Comparison of ENCODE assay signal across 7 cellular contexts in the genomic region with DNA sequence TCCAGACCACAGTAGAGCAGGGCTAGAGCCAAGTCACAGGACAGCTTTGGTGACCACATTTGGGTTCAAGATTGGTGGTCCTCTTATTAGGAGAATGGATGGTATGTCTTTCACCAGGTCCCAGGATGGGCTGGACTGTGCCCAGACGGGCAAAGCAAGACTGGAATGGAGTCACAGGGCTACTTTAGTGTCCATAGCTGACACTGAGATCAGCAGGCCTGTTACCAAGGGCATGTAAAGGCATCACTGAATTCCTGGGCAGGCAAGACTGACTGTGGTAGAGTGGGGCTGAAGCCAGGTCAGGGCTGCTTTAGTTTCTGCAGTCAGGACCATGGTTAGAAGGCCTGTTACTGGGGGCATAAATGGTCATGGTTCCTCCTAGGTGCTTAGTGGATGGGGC. TPM values are rescaled to one million over a fixed set of nuclear protein-coding genes. Genes with fewer than 3 reads are reported as not detected.
DNase-seq lines count a peak whose midpoint lies in the region; ATAC-seq and TF ChIP-seq lines count a peak whose summit lies in the region.
"Not testable (repeated sequence)": the region's sequence is repeated elsewhere in the genome, so short reads cannot be mapped to it uniquely, and the experiment has no call there.

No MANE protein-coding gene starts in this region.

- H3K27me3 Mint-ChIP-seq in activated CD4-positive, alpha-beta T cell treated with anti-CD3 and anti-CD28 coated beads, Interleukin-2, amount 10 ng/mL, durations not matched to agents 24 days and 14 days; activated CD8-positive, alpha-beta T cell treated with anti-CD3 and anti-CD28 coated beads for 36 hours; activated T-cell treated with anti-CD3 and anti-CD28 coated beads, Interleukin-2, amount 50 U/mL, for 24 hours; activated T-helper 2 cell treated with anti-CD3 and anti-CD28 coated beads, Interferon-gamma antibody, Interleukin-2, Interleukin-4, amounts not matched to agents 10 μg/mL and 5 μg/mL and 100 μg/mL, durations not matched to agents 14 hours and 24 hours and 36 hours (ENCODE audit: low read depth); activated naive CD8-positive, alpha-beta T cell treated with anti-CD3 and anti-CD28 coated beads for 36 hours: not testable (repeated sequence)

- not testable (repeated sequence) for H3K27me3 ChIP-seq in stomach

- peak; percentile 0 for DNase-seq in SK-N-DZ (ENCODE audit: low spot score)
- peak; percentile 56 for DNase-seq in activated CD4-positive, alpha-beta T cell treated with anti-CD3 and anti-CD28 coated beads, Interleukin-2, amount 10 ng/mL, durations not matched to agents 24 days and 14 days
- DNase-seq in activated CD8-positive, alpha-beta T cell treated with anti-CD3 and anti-CD28 coated beads for 36 hours; activated T-helper 2 cell treated with anti-CD3 and anti-CD28 coated beads, Interferon-gamma antibody, Interleukin-2, Interleukin-4, amounts not matched to agents 10 μg/mL and 5 μg/mL and 100 μg/mL, durations not matched to agents 14 hours and 24 hours and 36 hours (ENCODE audit: low spot score); activated naive CD8-positive, alpha-beta T cell treated with anti-CD3 and anti-CD28 coated beads for 36 hours: not testable (repeated sequence)
- peak; percentile 29 for DNase-seq in activated T-cell treated with anti-CD3 and anti-CD28 coated beads, Interleukin-2, amount 50 U/mL, for 24 hours
- DNase-seq in stomach: peak; percentile 5

- not testable (repeated sequence) for H3K36me3 Mint-ChIP-seq in activated CD4-positive, alpha-beta T cell treated with anti-CD3 and anti-CD28 coated beads, Interleukin-2, amount 10 ng/mL, durations not matched to agents 24 days and 14 days (ENCODE audit: low read depth); activated CD8-positive, alpha-beta T cell treated with anti-CD3 and anti-CD28 coated beads for 36 hours (ENCODE audit: low read depth); activated T-cell treated with anti-CD3 and anti-CD28 coated beads, Interleukin-2, amount 50 U/mL, for 24 hours (ENCODE audit: low read depth); activated T-helper 2 cell treated with anti-CD3 and anti-CD28 coated beads, Interferon-gamma antibody, Interleukin-2, Interleukin-4, amounts not matched to agents 10 μg/mL and 5 μg/mL and 100 μg/mL, durations not matched to agents 14 hours and 24 hours and 36 hours (ENCODE audit: low read depth); activated naive CD8-positive, alpha-beta T cell treated with anti-CD3 and anti-CD28 coated beads for 36 hours

- H3K4me1 Mint-ChIP-seq in activated CD4-positive, alpha-beta T cell treated with anti-CD3 and anti-CD28 coated beads, Interleukin-2, amount 10 ng/mL, durations not matched to agents 24 days and 14 days: peaks cover 38% of the 10 kb centered on the region
- peaks cover 39% of the 10 kb centered on the region for H3K4me1 Mint-ChIP-seq in activated CD8-positive, alpha-beta T cell treated with anti-CD3 and anti-CD28 coated beads for 36 hours (ENCODE audit: low read depth)
- H3K4me1 Mint-ChIP-seq in activated T-cell treated with anti-CD3 and anti-CD28 coated beads, Interleukin-2, amount 50 U/mL, for 24 hours (ENCODE audit: low read depth): peaks cover 48% of the 10 kb centered on the region
- peaks cover 30% of the 10 kb centered on the region for H3K4me1 Mint-ChIP-seq in activated T-helper 2 cell treated with anti-CD3 and anti-CD28 coated beads, Interferon-gamma antibody, Interleukin-2, Interleukin-4, amounts not matched to agents 10 μg/mL and 5 μg/mL and 100 μg/mL, durations not matched to agents 14 hours and 24 hours and 36 hours (ENCODE audit: low read depth)
- H3K4me1 Mint-ChIP-seq in activated naive CD8-positive, alpha-beta T cell treated with anti-CD3 and anti-CD28 coated beads for 36 hours: peaks cover 37% of the 10 kb centered on the region

- not testable (repeated sequence) for H3K4me3 ChIP-seq in stomach

- WGBS in stomach, 5 donors: 89 to 94% (median 90%) methylated on average over 1 of the region's 1 CpG; no CpG with 5 or more reads in 1 of the 5 donors

- ATAC-seq in activated CD8-positive, alpha-beta T cell treated with anti-CD3 and anti-CD28 coated beads for 36 hours: not testable (repeated sequence)

- H3K27ac ChIP-seq in stomach: not testable (repeated sequence)

- peak overlapping the region; percentile 72 for H3K27ac Mint-ChIP-seq in activated CD4-positive, alpha-beta T cell treated with anti-CD3 and anti-CD28 coated beads, Interleukin-2, amount 10 ng/mL, durations not matched to agents 24 days and 14 days
- H3K27ac Mint-ChIP-seq in activated CD8-positive, alpha-beta T cell treated with anti-CD3 and anti-CD28 coated beads for 36 hours: peak overlapping the region; percentile 75
- H3K27ac Mint-ChIP-seq in activated T-cell treated with anti-CD3 and anti-CD28 coated beads, Interleukin-2, amount 50 U/mL, for 24 hours: peak overlapping the region; percentile 61
- peak overlapping the region; percentile 33 for H3K27ac Mint-ChIP-seq in activated T-helper 2 cell treated with anti-CD3 and anti-CD28 coated beads, Interferon-gamma antibody, Interleukin-2, Interleukin-4, amounts not matched to agents 10 μg/mL and 5 μg/mL and 100 μg/mL, durations not matched to agents 14 hours and 24 hours and 36 hours
- H3K27ac Mint-ChIP-seq in activated naive CD8-positive, alpha-beta T cell treated with anti-CD3 and anti-CD28 coated beads for 36 hours: peak overlapping the region; percentile 72

- CTCF ChIA-PET in activated CD8-positive, alpha-beta T cell treated with anti-CD3 and anti-CD28 coated beads for 36 hours (lab: Charles Lee): not testable (repeated sequence)

- TF ChIP-seq CTCF in activated CD8-positive, alpha-beta T cell treated with anti-CD3 and anti-CD28 coated beads for 36 hours (IDR thresholded peaks at IDR 0.05); stomach (IDR thresholded peaks at IDR 0.05): not testable (repeated sequence)

- not testable (repeated sequence) for H3K36me3 ChIP-seq in stomach

- TF ChIP-seq EP300 in stomach (IDR thresholded peaks at IDR 0.05): not testable (repeated sequence)

- intact Hi-C loops in activated CD4-positive, alpha-beta T cell treated with anti-CD3 and anti-CD28 coated beads, Interleukin-2, amount 10 ng/mL, durations not matched to agents 24 days and 14 days (cut with micrococcal nuclease); activated CD8-positive, alpha-beta T cell treated with anti-CD3 and anti-CD28 coated beads for 36 hours (cut with micrococcal nuclease); activated T-helper 2 cell treated with anti-CD3 and anti-CD28 coated beads, Interferon-gamma antibody, Interleukin-2, Interleukin-4, amounts not matched to agents 10 μg/mL and 5 μg/mL and 100 μg/mL, durations not matched to agents 14 hours and 24 hours and 36 hours (cut with micrococcal nuclease); stomach (cut with DNase I; ENCODE audit: low total_unique reads): not testable (repeated sequence)

- not testable (repeated sequence) for H3K9me3 ChIP-seq in stomach

- H3K9me3 Mint-ChIP-seq in activated CD4-positive, alpha-beta T cell treated with anti-CD3 and anti-CD28 coated beads, Interleukin-2, amount 10 ng/mL, durations not matched to agents 24 days and 14 days; activated CD8-positive, alpha-beta T cell treated with anti-CD3 and anti-CD28 coated beads for 36 hours; activated T-cell treated with anti-CD3 and anti-CD28 coated beads, Interleukin-2, amount 50 U/mL, for 24 hours; activated T-helper 2 cell treated with anti-CD3 and anti-CD28 coated beads, Interferon-gamma antibody, Interleukin-2, Interleukin-4, amounts not matched to agents 10 μg/mL and 5 μg/mL and 100 μg/mL, durations not matched to agents 14 hours and 24 hours and 36 hours; activated naive CD8-positive, alpha-beta T cell treated with anti-CD3 and anti-CD28 coated beads for 36 hours: not testable (repeated sequence)

- H3K4me3 Mint-ChIP-seq in activated CD4-positive, alpha-beta T cell treated with anti-CD3 and anti-CD28 coated beads, Interleukin-2, amount 10 ng/mL, durations not matched to agents 24 days and 14 days; activated CD8-positive, alpha-beta T cell treated with anti-CD3 and anti-CD28 coated beads for 36 hours; activated T-cell treated with anti-CD3 and anti-CD28 coated beads, Interleukin-2, amount 50 U/mL, for 24 hours; activated T-helper 2 cell treated with anti-CD3 and anti-CD28 coated beads, Interferon-gamma antibody, Interleukin-2, Interleukin-4, amounts not matched to agents 10 μg/mL and 5 μg/mL and 100 μg/mL, durations not matched to agents 14 hours and 24 hours and 36 hours (ENCODE audit: low read depth); activated naive CD8-positive, alpha-beta T cell treated with anti-CD3 and anti-CD28 coated beads for 36 hours: not testable (repeated sequence)

- H3K4me1 ChIP-seq in stomach: peaks cover 5 to 16% (median 7%) of the 10 kb centered on the region in 4 donors

- TF ChIP-seq POLR2A in stomach (IDR thresholded peaks at IDR 0.05): not testable (repeated sequence)

- POLR2A ChIA-PET in activated CD8-positive, alpha-beta T cell treated with anti-CD3 and anti-CD28 coated beads for 36 hours (lab: Charles Lee): not testable (repeated sequence)

RNA-seq across cellular contexts. Expression of gene DGCR6L, which starts 6.1 kb away (rescaled TPM):
- 52.4 and 68.6 TPM in 2 replicates for polyA plus RNA-seq in SK-N-DZ (2014; cell fraction: cytosol; rRNA removed)
- 65.0 and 66.5 TPM in 2 replicates for polyA plus RNA-seq in SK-N-DZ (2014; cell fraction: nucleus; rRNA removed)
- 37.2 TPM in 2 replicates for total RNA-seq in activated CD4-positive, alpha-beta T cell treated with anti-CD3 and anti-CD28 coated beads, Interleukin-2, amount 10 ng/mL, durations not matched to agents 24 days and 14 days
- 10 to 100 TPM; 30.7 to 32.0 TPM for total RNA-seq in activated CD8-positive, alpha-beta T cell treated with anti-CD3 and anti-CD28 coated beads for 36 hours
- 29.0 and 31.1 TPM in 2 replicates for total RNA-seq in activated T-helper 2 cell treated with anti-CD3 and anti-CD28 coated beads, Interferon-gamma antibody, Interleukin-2, Interleukin-4, amounts not matched to agents 10 μg/mL and 5 μg/mL and 100 μg/mL, durations not matched to agents 14 hours and 24 hours and 36 hours
- total RNA-seq in activated naive CD8-positive, alpha-beta T cell treated with anti-CD3 and anti-CD28 coated beads for 36 hours: 10 to 100 TPM; 35.1 to 38.2 TPM
- total RNA-seq in stomach: 100 to 1,000 TPM in 1 of 5 donors, 10 to 100 TPM in 4; 21.4 to 148 (median 46.1) TPM
- polyA plus RNA-seq in stomach: 10 to 100 TPM; 81.5 to 88.3 (median 83.3) TPM

RNA-seq across cellular contexts. Expression of gene RTN4R, which starts 57.9 kb away (rescaled TPM):
- 10.6 and 16.7 TPM in 2 replicates for polyA plus RNA-seq in SK-N-DZ (2014; cell fraction: cytosol; rRNA removed)
- 8.3 and 9.4 TPM in 2 replicates for polyA plus RNA-seq in SK-N-DZ (2014; cell fraction: nucleus; rRNA removed)
- 1.6 and 1.7 TPM in 2 replicates for total RNA-seq in activated CD4-positive, alpha-beta T cell treated with anti-CD3 and anti-CD28 coated beads, Interleukin-2, amount 10 ng/mL, durations not matched to agents 24 days and 14 days
- total RNA-seq in activated CD8-positive, alpha-beta T cell treated with anti-CD3 and anti-CD28 coated beads for 36 hours: 1 to 10 TPM; 2.8 to 3.7 TPM
- total RNA-seq in activated T-helper 2 cell treated with anti-CD3 and anti-CD28 coated beads, Interferon-gamma antibody, Interleukin-2, Interleukin-4, amounts not matched to agents 10 μg/mL and 5 μg/mL and 100 μg/mL, durations not matched to agents 14 hours and 24 hours and 36 hours: 1.9 and 2.2 TPM in 2 replicates
- total RNA-seq in activated naive CD8-positive, alpha-beta T cell treated with anti-CD3 and anti-CD28 coated beads for 36 hours: 1 to 10 TPM; 3.2 to 3.5 TPM
- 1 to 10 TPM in 1 of 5 donors, under 1 TPM in 1, not detected in 3; 0.92 to 1.7 TPM for total RNA-seq in stomach
- 1 to 10 TPM; 1.4 to 2.2 (median 2.0) TPM for polyA plus RNA-seq in stomach
